ENCODE assay signal across 8 cellular contexts in genomic region chr6:170344631-170345576, GRCh38. TPM values are rescaled to one million over a fixed set of nuclear protein-coding genes. Genes with fewer than 3 reads are reported as not detected.
DNase-seq lines count a peak whose midpoint lies in the region; ATAC-seq lines count a peak whose summit lies in the region.

No MANE protein-coding gene starts in this region.

- CTCF ChIA-PET in activated CD4-positive, alpha-beta T cell treated with anti-CD3 and anti-CD28 coated beads for 36 hours (lab: Charles Lee), result no interaction called here

- peaks cover 59% of the 10 kb centered on the region for H3K79me2 ChIP-seq in Karpas-422 (ENCODE audit: low read length)

- no peak overlapping the region for H2AFZ ChIP-seq in Karpas-422 (ENCODE audit: low read length)

- H3K36me3 Mint-ChIP-seq in activated CD4-positive, alpha-beta T cell treated with anti-CD3 and anti-CD28 coated beads for 36 hours (ENCODE audit: low read depth), result peaks cover 34% of the 10 kb centered on the region

- peaks cover 36% of the 10 kb centered on the region for H3K4me1 Mint-ChIP-seq in activated CD4-positive, alpha-beta T cell treated with anti-CD3 and anti-CD28 coated beads for 36 hours

- POLR2A ChIA-PET in activated CD4-positive, alpha-beta T cell treated with anti-CD3 and anti-CD28 coated beads for 36 hours (lab: Charles Lee), result interaction anchor here (0.6 kb wide), 1 partner anchor 65 kb away, joined by 3 read pairs; no protein-coding TSS in a partner anchor

- no peak overlapping the region for H3K9ac ChIP-seq in Karpas-422 (ENCODE audit: low read length)

- peak; percentile 52 for DNase-seq in activated CD4-positive, alpha-beta T cell treated with anti-CD3 and anti-CD28 coated beads for 36 hours
- no peak for DNase-seq in activated CD4-positive, alpha-beta T cell treated with anti-CD3 and anti-CD28 coated beads for 1 hour
- DNase-seq in LHCN-M2 (ENCODE audit: low read depth), result peak; percentile 85
- peak; percentile 68 for DNase-seq in brain pericyte (ENCODE audit: low read depth, low spot score)
- no peak for DNase-seq in Karpas-422
- no peak for DNase-seq in OCI-M2 (lab: John Stamatoyannopoulos, UW; ENCODE audit: unreplicated experiment)

- no peak overlapping the region for H3K4me3 Mint-ChIP-seq in activated CD4-positive, alpha-beta T cell treated with anti-CD3 and anti-CD28 coated beads for 36 hours

- peak overlapping the region; percentile 44 for H3K27ac Mint-ChIP-seq in activated CD4-positive, alpha-beta T cell treated with anti-CD3 and anti-CD28 coated beads for 36 hours

- H3K9me2 ChIP-seq in Karpas-422 (replicated peaks; ENCODE audit: insufficient read depth, low read length), result no peaks in the 10 kb centered on the region

- H3K4me1 ChIP-seq in mesodermal cell (ENCODE audit: control insufficient read depth, insufficient read depth, low read length, poor library complexity, severe bottlenecking), result peaks cover 11% of the 10 kb centered on the region
- H3K4me1 ChIP-seq in Karpas-422 (ENCODE audit: low read length), result no peaks in the 10 kb centered on the region

- peaks cover 2% of the 10 kb centered on the region for H3K9me3 ChIP-seq in mesodermal cell (ENCODE audit: control insufficient read depth, low read length)
- H3K9me3 ChIP-seq in Karpas-422 (ENCODE audit: low read length), result peaks cover 5% of the 10 kb centered on the region

- intact Hi-C loops in activated CD4-positive, alpha-beta T cell treated with anti-CD3 and anti-CD28 coated beads for 36 hours (cut with DNase I, micrococcal nuclease), result loop anchor here in 1 of 2 experiments (1.0 kb wide), 1 partner anchor 39 kb away; the partner anchor contains the start of gene FAM120B

- H3K27me3 Mint-ChIP-seq in activated CD4-positive, alpha-beta T cell treated with anti-CD3 and anti-CD28 coated beads for 36 hours, result no peaks in the 10 kb centered on the region

- H3K4me3 ChIP-seq in mesodermal cell (ENCODE audit: extremely low read depth, insufficient read depth, low read length, poor library complexity, severe bottlenecking) (no peak overlapping the region), Karpas-422 (ENCODE audit: low read length) (no peak overlapping the region)

- ATAC-seq in activated CD4-positive, alpha-beta T cell treated with anti-CD3 and anti-CD28 coated beads for 36 hours, result peak; percentile 57
- ATAC-seq in GM19328 (IDR thresholded peaks at IDR 0.05; ENCODE audit: unreplicated experiment), result no peak

- H3K27me3 ChIP-seq in Karpas-422 (ENCODE audit: low read length), result no peaks in the 10 kb centered on the region

- no peaks in the 10 kb centered on the region for H4K20me1 ChIP-seq in Karpas-422 (ENCODE audit: insufficient read depth, low read depth, low read length)

- H3K36me3 ChIP-seq in mesodermal cell (ENCODE audit: control insufficient read depth, insufficient read depth, low read length) (peaks cover 53% of the 10 kb centered on the region), Karpas-422 (ENCODE audit: insufficient read depth, low read length) (peaks cover 45% of the 10 kb centered on the region)

- WGBS in mesodermal cell (ENCODE audit: insufficient coverage in 2 of 2), 2 experiments, result 66 to 90% methylated on average over 6 of the region's 10 CpGs

- H3K27ac ChIP-seq in mesodermal cell (ENCODE audit: low read depth, low read length, severe bottlenecking) (peak overlapping the region; percentile 80), Karpas-422 (ENCODE audit: low read length) (no peak overlapping the region)

- H3K9me3 Mint-ChIP-seq in activated CD4-positive, alpha-beta T cell treated with anti-CD3 and anti-CD28 coated beads for 36 hours (ENCODE audit: low read depth), result no peaks in the 10 kb centered on the region

- H3K4me2 ChIP-seq in Karpas-422 (ENCODE audit: low read depth, low read length, poor library complexity, severe bottlenecking), result no peak overlapping the region

RNA-seq across cellular contexts. Expression of gene FAM120B, which starts 38.3 kb away (rescaled TPM):
- 10 to 100 TPM; 21.9 to 26.3 TPM for total RNA-seq in activated CD4-positive, alpha-beta T cell treated with anti-CD3 and anti-CD28 coated beads for 36 hours
- 11.6 and 15.0 TPM in 2 replicates for total RNA-seq in LHCN-M2 (2014; rRNA removed)
- 14.4 TPM for polyA plus RNA-seq in LHCN-M2 (2012)
- polyA plus RNA-seq in mesodermal cell (2013, experiment 1 of 2), result 22.4 TPM
- 19.8 TPM for polyA plus RNA-seq in mesodermal cell (2013, experiment 2 of 2)
- total RNA-seq in Karpas-422 (2014; rRNA removed; shearing (Covaris generic); ENCODE audit: low replicate concordance), result 22.4 and 32.1 TPM in 2 replicates

RNA-seq across cellular contexts. Expression of gene DLL1, which starts 54.0 kb away (rescaled TPM):
- total RNA-seq in activated CD4-positive, alpha-beta T cell treated with anti-CD3 and anti-CD28 coated beads for 36 hours, result under 1 TPM; 0.54 to 0.91 TPM
- 4.7 and 9.7 TPM in 2 replicates for total RNA-seq in LHCN-M2 (2014; rRNA removed)
- 1.6 TPM for polyA plus RNA-seq in LHCN-M2 (2012)
- polyA plus RNA-seq in mesodermal cell (2013, experiment 1 of 2), result 3.5 TPM
- 2.6 TPM for polyA plus RNA-seq in mesodermal cell (2013, experiment 2 of 2)
- total RNA-seq in Karpas-422 (2014; rRNA removed; shearing (Covaris generic); ENCODE audit: low replicate concordance), result 0.18 and 0.26 TPM in 2 replicates

Comparison
In these comparisons a context has a peak if more than half of its experiments do, and no peak if none do; other contexts are left out.
1. DNase-seq: peak in activated CD4-positive, alpha-beta T cell treated with anti-CD3 and anti-CD28 coated beads for 36 hours (single experiment), LHCN-M2 (single experiment) and brain pericyte (single experiment); none in activated CD4-positive, alpha-beta T cell treated with anti-CD3 and anti-CD28 coated beads for 1 hour (single experiment), Karpas-422 (single experiment) and OCI-M2 (single experiment).